Comparison of ENCODE assay signal across 16 cellular contexts in the genomic region with DNA sequence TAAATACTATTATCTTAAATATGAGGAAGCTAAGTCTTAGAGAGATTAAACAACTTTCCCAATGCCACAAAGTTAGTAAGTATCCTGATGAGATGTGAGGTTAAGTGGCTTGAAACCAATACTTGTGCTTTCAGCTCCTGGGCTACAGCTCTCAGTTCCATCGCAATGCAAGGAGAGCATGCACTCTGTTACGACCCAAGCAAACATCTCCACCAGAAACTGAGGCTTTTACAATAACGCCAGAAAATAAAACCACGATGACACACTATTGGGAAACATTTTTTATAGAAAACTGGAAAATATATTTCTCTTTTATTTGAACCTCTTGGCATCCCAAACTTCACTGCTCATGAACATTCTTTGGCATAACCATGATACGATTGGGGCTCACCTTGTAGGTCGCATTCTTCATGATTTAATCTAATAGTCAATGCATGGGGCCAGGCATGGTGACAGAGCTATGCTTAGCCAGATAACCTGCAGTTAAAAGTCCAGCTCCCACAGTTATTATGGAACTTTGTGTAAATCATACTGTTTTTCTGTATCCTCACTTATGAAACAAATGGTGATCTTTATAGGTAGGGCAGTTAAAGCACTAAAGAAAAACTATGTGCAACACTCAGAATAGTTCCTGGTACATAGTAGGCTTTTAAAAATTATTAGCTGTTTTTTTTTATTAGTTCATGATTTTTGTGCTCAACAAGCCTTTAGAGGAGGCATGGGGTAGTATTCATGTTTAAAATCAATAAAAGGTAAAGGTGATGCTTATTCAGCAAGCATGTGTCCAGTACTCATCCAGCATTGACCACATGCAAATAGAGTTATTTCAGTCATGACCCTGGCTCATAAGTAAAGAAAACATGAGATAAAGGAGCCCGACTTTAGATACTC.
A peak's percentile ranks its signal among the peaks of the same experiment; 100 is the strongest.
DNase-seq lines count a peak whose midpoint lies in the region; ATAC-seq and TF ChIP-seq lines count a peak whose summit lies in the region.
"Had no signal": no experiment of that assay in that cellular context is flagged by ENCODE, and none has a peak within 500 bp of the region (broad histone marks: within the 10 kb centered on the region; RNA-seq: fewer than 3 reads in every experiment).

No MANE protein-coding gene starts in this region.

- H4K8ac ChIP-seq in H9 (replicated peaks; ENCODE audit: insufficient read length, low read depth, low read length): no peak overlapping the region

- no peaks in the 10 kb centered on the region for H3K9me3 ChIP-seq in H9 (ENCODE audit: control insufficient read depth, low read depth, low read length)
- no peaks in the 10 kb centered on the region for H3K9me3 ChIP-seq in fibroblast of lung (ENCODE audit: control insufficient read depth, insufficient read depth, low read depth, low read length)
- H3K9me3 ChIP-seq: A549 had no signal

- H3K36me3 ChIP-seq in fibroblast of lung (ENCODE audit: control insufficient read depth, insufficient read depth, low read length): no peaks in the 10 kb centered on the region
- H3K36me3 ChIP-seq: MG63 had no signal

- no peak overlapping the region for H4K5ac ChIP-seq in H9 (ENCODE audit: insufficient read length, low read depth, low read length)

- H3T11ph ChIP-seq in H9 (ENCODE audit: low read length): no peak overlapping the region

- H3K27me3 Mint-ChIP-seq in H9 (ENCODE audit: low read depth) (no peaks in the 10 kb centered on the region), osteocyte (ENCODE audit: unreplicated experiment) (no peaks in the 10 kb centered on the region)
- H3K27me3 Mint-ChIP-seq: CD4-positive, alpha-beta T cell had no signal

- H3K4me1 ChIP-seq in H9 (ENCODE audit: insufficient read depth, low read length): no peaks in the 10 kb centered on the region
- peaks cover 4% of the 10 kb centered on the region for H3K4me1 ChIP-seq in fibroblast of lung (ENCODE audit: control insufficient read depth, extremely low read depth, insufficient read depth, low read length)
- H3K4me1 ChIP-seq: A549 had no signal

- WGBS in H9 (ENCODE audit: extremely low coverage, insufficient read length, low lambda C conversion rate): no CpG with 5 or more reads among the region's 7 CpGs

- H2AK5ac ChIP-seq in H9 (ENCODE audit: insufficient read length, low read length): no peak overlapping the region

- DNase-seq in H9 (no peak), amniotic epithelial cell (ENCODE audit: low read depth) (peak; percentile 18), fibroblast of lung (ENCODE audit: low read depth in 2 of 2) (peak; percentile 33 to 47), osteocyte (ENCODE audit: extremely low spot score, unreplicated experiment) (no peak), HT-29 (ENCODE audit: low spot score) (no peak), DMS79 (lab: John Stamatoyannopoulos, UW) (no peak)
- no peak for DNase-seq in stimulated activated CD4-positive, alpha-beta T cell treated with anti-CD3 and anti-CD28 coated beads, Interleukin-2, amount 100 ng/mL, for 48 hours
- DNase-seq: CD4-positive, alpha-beta T cell; DND-41; GDM1; NCI-H187 treated with DMSO at 0.1 percent for 48 hours; NCI-H2171 treated with DMSO at 0.1 percent for 48 hours; SIG-M5 had no signal

- H3K27ac ChIP-seq in H9 (ENCODE audit: insufficient read length, low read depth, low read length) (no peak overlapping the region), fibroblast of lung (ENCODE audit: insufficient read depth, low read length) (no peak overlapping the region)
- H3K27ac ChIP-seq: A549 had no signal

- H3K9me3 Mint-ChIP-seq in H9 (peaks cover 0 to 2% of the 10 kb centered on the region in 2 experiments; a peak in 2 of 5 replicates), osteocyte (ENCODE audit: unreplicated experiment) (no peaks in the 10 kb centered on the region)
- H3K9me3 Mint-ChIP-seq: CD4-positive, alpha-beta T cell had no signal

- no peaks in the 10 kb centered on the region for H3K4me1 Mint-ChIP-seq in H9
- peaks cover 21% of the 10 kb centered on the region for H3K4me1 Mint-ChIP-seq in osteocyte (ENCODE audit: unreplicated experiment)

- H3K14ac ChIP-seq in H9 (ENCODE audit: insufficient read depth, low read length): no peak overlapping the region

- no peak overlapping the region for H3K9ac ChIP-seq in H9 (ENCODE audit: extremely low read depth, insufficient read length, low read length)
- no peak overlapping the region for H3K9ac ChIP-seq in fibroblast of lung (ENCODE audit: insufficient read depth, low read length)

- H3K79me2 ChIP-seq in H9 (ENCODE audit: insufficient read depth, low read length): no peaks in the 10 kb centered on the region
- H3K79me2 ChIP-seq in fibroblast of lung (ENCODE audit: control insufficient read depth, insufficient read depth, low read length): no peaks in the 10 kb centered on the region

- no peak overlapping the region for H3K56ac ChIP-seq in H9 (ENCODE audit: insufficient read length, low read depth, low read length)

- no peaks in the 10 kb centered on the region for H4K20me1 ChIP-seq in H9 (ENCODE audit: control insufficient read depth, insufficient read depth, insufficient read length)
- no peaks in the 10 kb centered on the region for H4K20me1 ChIP-seq in fibroblast of lung (ENCODE audit: control insufficient read depth, extremely low read depth, insufficient read depth, low read length)

- H3K27ac Mint-ChIP-seq in H9 (peak overlapping the region in 1 of 3 experiments; percentile 73; a peak in 1 of 7 replicates), osteocyte (ENCODE audit: unreplicated experiment) (peak overlapping the region; percentile 71)
- H3K27ac Mint-ChIP-seq: CD4-positive, alpha-beta T cell had no signal

- no peak overlapping the region for H2BK20ac ChIP-seq in H9 (ENCODE audit: low read depth, low read length, poor library complexity, severe bottlenecking)

- H3K4me2 ChIP-seq in H9 (ENCODE audit: insufficient read depth, insufficient read length, low read length): no peak overlapping the region
- H3K4me2 ChIP-seq in fibroblast of lung (ENCODE audit: extremely low read depth, insufficient read depth, low read length): no peak overlapping the region
- H3K4me2 ChIP-seq: A549 had no signal

- no peak overlapping the region for H2BK12ac ChIP-seq in H9 (ENCODE audit: insufficient read length, low read depth, low read length)

- H3K23ac ChIP-seq in H9 (ENCODE audit: insufficient read length, low read depth, low read length): no peak overlapping the region

- peak overlapping the region; percentile 48 for H2AFZ ChIP-seq in H9 (ENCODE audit: low read length)
- H2AFZ ChIP-seq in fibroblast of lung (ENCODE audit: low read length): no peak overlapping the region

- no peaks in the 10 kb centered on the region for H3K27me3 ChIP-seq in H9 (ENCODE audit: insufficient read depth, low read length)
- H3K27me3 ChIP-seq in fibroblast of lung (ENCODE audit: control insufficient read depth, insufficient read depth, low read length): no peaks in the 10 kb centered on the region
- H3K27me3 ChIP-seq: MG63 had no signal

- no peak overlapping the region for H2BK5ac ChIP-seq in H9 (ENCODE audit: insufficient read length, low read length)

- H2BK15ac ChIP-seq in H9 (ENCODE audit: low read depth, low read length): no peak overlapping the region

- no peak overlapping the region for H3K4ac ChIP-seq in H9 (ENCODE audit: low read depth, low read length)

- no peaks in the 10 kb centered on the region for H3K23me2 ChIP-seq in H9 (ENCODE audit: insufficient read length, low read depth, low read length, poor library complexity, severe bottlenecking)

- no peaks in the 10 kb centered on the region for H3K79me1 ChIP-seq in H9 (ENCODE audit: insufficient read depth, low read depth, low read length, poor library complexity, severe bottlenecking)

- H3K18ac ChIP-seq in H9 (ENCODE audit: insufficient read length, low read depth, low read length): no peak overlapping the region

- TF ChIP-seq CTCF in H9 (conservative IDR thresholded peaks at IDR 0.05) (no peak), fibroblast of lung (conservative IDR thresholded peaks at IDR 0.05 in 1 of 2, IDR thresholded peaks at IDR 0.05 in 1 of 2; ENCODE audit: low read depth in 1 of 2, low read length in 2 of 2) (no peak), osteocyte (IDR thresholded peaks at IDR 0.05) (no peak)

- no peak overlapping the region for H3K4me3 Mint-ChIP-seq in H9
- no peak overlapping the region for H3K4me3 Mint-ChIP-seq in osteocyte (ENCODE audit: unreplicated experiment)
- H3K4me3 Mint-ChIP-seq: CD4-positive, alpha-beta T cell had no signal

- no peak for ATAC-seq in HG03565 (IDR thresholded peaks at IDR 0.05; ENCODE audit: unreplicated experiment)
- ATAC-seq: A549 had no signal

- H3K36me3 Mint-ChIP-seq in H9 (ENCODE audit: insufficient read depth in 1 of 3, low read depth in 3 of 3) (no peaks in the 10 kb centered on the region), osteocyte (ENCODE audit: unreplicated experiment) (no peaks in the 10 kb centered on the region)

- no peak overlapping the region for H3K4me3 ChIP-seq in fibroblast of lung (replicated peaks in 1 of 4; ENCODE audit: control extremely low read depth in 1 of 4, insufficient read depth in 1 of 4, low read depth in 3 of 4, low read length in 4 of 4)
- H3K4me3 ChIP-seq: A549, MG63 had no signal

- H2BK120ac ChIP-seq in H9 (ENCODE audit: low read depth, low read length, poor library complexity, severe bottlenecking): no peak overlapping the region

- H4K91ac ChIP-seq in H9 (ENCODE audit: insufficient read length, low read depth, low read length): no peak overlapping the region

Comparison
In these comparisons a context has a peak if more than half of its experiments do, and no peak if none do; other contexts are left out.
1. DNase-seq: peak in amniotic epithelial cell (single experiment) and fibroblast of lung (2 of 2); none in H9 (single experiment), osteocyte (single experiment), HT-29 (single experiment), DMS79 (single experiment) and stimulated activated CD4-positive, alpha-beta T cell treated with anti-CD3 and anti-CD28 coated beads, Interleukin-2, amount 100 ng/mL, for 48 hours (0 of 2).